Comparison of ENCODE assay signal across 1 cellular context in the genomic region with DNA sequence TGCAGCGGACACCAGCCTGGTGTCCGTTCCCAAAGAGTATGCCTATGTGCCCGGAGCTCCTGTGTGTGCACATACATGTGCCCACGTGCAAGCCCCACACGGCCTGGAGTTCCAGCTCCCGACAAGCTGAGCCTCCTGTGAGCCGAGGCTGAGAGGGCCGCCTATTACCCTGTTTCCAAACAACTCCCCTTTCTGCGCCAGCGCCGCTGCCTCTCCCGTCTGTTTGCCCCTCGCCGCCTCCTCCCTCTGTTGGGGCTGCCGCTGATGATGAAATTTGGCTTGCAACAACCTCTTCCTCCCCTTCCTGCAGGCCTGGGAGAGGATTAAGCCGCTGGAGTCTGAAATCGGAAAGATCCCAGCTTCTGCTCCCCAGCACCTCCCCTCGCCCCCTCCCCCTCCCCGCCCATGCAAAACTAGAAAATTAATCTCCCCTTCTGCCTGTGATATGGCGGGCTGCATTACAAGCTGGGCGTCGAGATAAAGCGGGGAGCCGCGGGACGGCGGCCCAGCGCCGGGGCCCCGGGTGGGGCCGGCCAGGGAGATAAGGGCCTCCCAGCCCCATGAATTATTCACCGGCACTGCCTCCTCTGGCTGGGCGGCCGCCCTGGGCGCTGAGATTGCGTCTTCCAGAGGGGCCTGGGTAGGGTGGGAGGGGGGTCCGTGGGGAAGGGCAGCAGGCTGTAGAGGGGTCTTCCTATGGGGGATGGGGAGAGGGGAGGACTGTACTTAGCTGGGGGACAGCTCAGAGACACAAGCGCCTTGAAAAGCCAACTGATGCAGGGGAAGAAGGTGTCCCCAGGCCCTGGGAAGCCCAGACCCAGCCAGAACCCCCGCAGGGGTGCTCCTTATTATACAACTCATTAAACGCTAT.
A peak's percentile ranks its signal among the peaks of the same experiment; 100 is the strongest.
TF ChIP-seq lines count a peak whose summit lies in the region.

No MANE protein-coding gene starts in this region.

TF ChIP-seq in K562, 482 proteins besides CTCF, POLR2A, EP300 and RAD21 (continued from another document and continues in another):
- TF ChIP-seq PBX2 (CRISPR knock-in tag; IDR thresholded peaks at IDR 0.05; ENCODE audit: low read depth) (no peak), PBX2 (tag; conservative IDR thresholded peaks at IDR 0.05; ENCODE audit: low read depth) (peak; percentile 54; the same call in 1 of the 2 replicates), SMARCA4 (IDR thresholded peaks at IDR 0.05) (peak; percentile 89), RB1 (IDR thresholded peaks at IDR 0.05; ENCODE audit: low read depth) (peak; percentile 64; the same call in 1 of the 2 replicates), E2F8 (IDR thresholded peaks at IDR 0.05; ENCODE audit: low read depth, partially characterized antibody) (no peak), PRDM10 (IDR thresholded peaks at IDR 0.05; ENCODE audit: partially characterized antibody) (peak; percentile 16), MAFG (tag; conservative IDR thresholded peaks at IDR 0.05) (no peak), ADNP (tag; IDR thresholded peaks at IDR 0.05) (no peak), MLX (CRISPR knock-in tag; conservative IDR thresholded peaks at IDR 0.05) (no peak), NFIX (CRISPR knock-in tag; IDR thresholded peaks at IDR 0.05; ENCODE audit: low read depth) (no peak), SRSF9 (IDR thresholded peaks at IDR 0.05; ENCODE audit: borderline replicate concordance, low read depth, low read length) (no peak), KAT2B (IDR thresholded peaks at IDR 0.05; ENCODE audit: low read depth, low read length) (no peak), LCOR (CRISPR knock-in tag; IDR thresholded peaks at IDR 0.05) (peak; percentile 49; the same call in 1 of the 2 replicates), ZBTB1 (CRISPR knock-in tag; IDR thresholded peaks at IDR 0.05; ENCODE audit: borderline replicate concordance, low read depth) (no peak), CHD4 (IDR thresholded peaks at IDR 0.05; ENCODE audit: insufficient read depth, insufficient replicate concordance, low read depth, low read length, poor library complexity, severe bottlenecking) (no peak), ZNF695 (CRISPR knock-in tag; IDR thresholded peaks at IDR 0.05) (no peak), ARID1B (IDR thresholded peaks at IDR 0.05) (peak; percentile 98), SMARCB1 (IDR thresholded peaks at IDR 0.05; ENCODE audit: insufficient read length, low read depth) (no peak), ZNF263 (CRISPR knock-in tag; IDR thresholded peaks at IDR 0.05; ENCODE audit: borderline replicate concordance) (peak; percentile 46; the same call in 1 of the 2 replicates), ZNF644 (tag; IDR thresholded peaks at IDR 0.05; ENCODE audit: low read depth) (peak; percentile 97), HNRNPK (IDR thresholded peaks at IDR 0.05; ENCODE audit: low read depth, low read length, poor library complexity, severe bottlenecking) (no peak), ZNF507 (tag; conservative IDR thresholded peaks at IDR 0.05) (no peak), CAMTA2 (CRISPR knock-in tag; conservative IDR thresholded peaks at IDR 0.05) (no peak), SP1 (CRISPR knock-in tag; IDR thresholded peaks at IDR 0.05) (no peak), ZNF354B (CRISPR knock-in tag; IDR thresholded peaks at IDR 0.05) (no peak), PRPF4 (IDR thresholded peaks at IDR 0.05; ENCODE audit: insufficient read depth, low read depth, low read length, poor library complexity, severe bottlenecking) (no peak), ZNF830 (CRISPR knock-in tag; IDR thresholded peaks at IDR 0.05) (no peak), BACH1 (tag; IDR thresholded peaks at IDR 0.05) (peak; percentile 81; the same call in 1 of the 2 replicates), ZNF76 (CRISPR knock-in tag; IDR thresholded peaks at IDR 0.05; ENCODE audit: borderline replicate concordance) (no peak), ZNF79 (CRISPR knock-in tag; IDR thresholded peaks at IDR 0.05; ENCODE audit: low read depth) (no peak), POLR2B (IDR thresholded peaks at IDR 0.05; ENCODE audit: low read depth, partially characterized antibody) (no peak)
- TF ChIP-seq, protein P1, sequence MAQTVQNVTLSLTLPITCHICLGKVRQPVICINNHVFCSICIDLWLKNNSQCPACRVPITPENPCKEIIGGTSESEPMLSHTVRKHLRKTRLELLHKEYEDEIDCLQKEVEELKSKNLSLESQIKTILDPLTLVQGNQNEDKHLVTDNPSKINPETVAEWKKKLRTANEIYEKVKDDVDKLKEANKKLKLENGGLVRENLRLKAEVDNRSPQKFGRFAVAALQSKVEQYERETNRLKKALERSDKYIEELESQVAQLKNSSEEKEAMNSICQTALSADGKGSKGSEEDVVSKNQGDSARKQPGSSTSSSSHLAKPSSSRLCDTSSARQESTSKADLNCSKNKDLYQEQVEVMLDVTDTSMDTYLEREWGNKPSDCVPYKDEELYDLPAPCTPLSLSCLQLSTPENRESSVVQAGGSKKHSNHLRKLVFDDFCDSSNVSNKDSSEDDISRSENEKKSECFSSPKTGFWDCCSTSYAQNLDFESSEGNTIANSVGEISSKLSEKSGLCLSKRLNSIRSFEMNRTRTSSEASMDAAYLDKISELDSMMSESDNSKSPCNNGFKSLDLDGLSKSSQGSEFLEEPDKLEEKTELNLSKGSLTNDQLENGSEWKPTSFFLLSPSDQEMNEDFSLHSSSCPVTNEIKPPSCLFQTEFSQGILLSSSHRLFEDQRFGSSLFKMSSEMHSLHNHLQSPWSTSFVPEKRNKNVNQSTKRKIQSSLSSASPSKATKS (CRISPR knock-in tag; IDR thresholded peaks at IDR 0.05): no peak
- TF ChIP-seq, protein P2, sequence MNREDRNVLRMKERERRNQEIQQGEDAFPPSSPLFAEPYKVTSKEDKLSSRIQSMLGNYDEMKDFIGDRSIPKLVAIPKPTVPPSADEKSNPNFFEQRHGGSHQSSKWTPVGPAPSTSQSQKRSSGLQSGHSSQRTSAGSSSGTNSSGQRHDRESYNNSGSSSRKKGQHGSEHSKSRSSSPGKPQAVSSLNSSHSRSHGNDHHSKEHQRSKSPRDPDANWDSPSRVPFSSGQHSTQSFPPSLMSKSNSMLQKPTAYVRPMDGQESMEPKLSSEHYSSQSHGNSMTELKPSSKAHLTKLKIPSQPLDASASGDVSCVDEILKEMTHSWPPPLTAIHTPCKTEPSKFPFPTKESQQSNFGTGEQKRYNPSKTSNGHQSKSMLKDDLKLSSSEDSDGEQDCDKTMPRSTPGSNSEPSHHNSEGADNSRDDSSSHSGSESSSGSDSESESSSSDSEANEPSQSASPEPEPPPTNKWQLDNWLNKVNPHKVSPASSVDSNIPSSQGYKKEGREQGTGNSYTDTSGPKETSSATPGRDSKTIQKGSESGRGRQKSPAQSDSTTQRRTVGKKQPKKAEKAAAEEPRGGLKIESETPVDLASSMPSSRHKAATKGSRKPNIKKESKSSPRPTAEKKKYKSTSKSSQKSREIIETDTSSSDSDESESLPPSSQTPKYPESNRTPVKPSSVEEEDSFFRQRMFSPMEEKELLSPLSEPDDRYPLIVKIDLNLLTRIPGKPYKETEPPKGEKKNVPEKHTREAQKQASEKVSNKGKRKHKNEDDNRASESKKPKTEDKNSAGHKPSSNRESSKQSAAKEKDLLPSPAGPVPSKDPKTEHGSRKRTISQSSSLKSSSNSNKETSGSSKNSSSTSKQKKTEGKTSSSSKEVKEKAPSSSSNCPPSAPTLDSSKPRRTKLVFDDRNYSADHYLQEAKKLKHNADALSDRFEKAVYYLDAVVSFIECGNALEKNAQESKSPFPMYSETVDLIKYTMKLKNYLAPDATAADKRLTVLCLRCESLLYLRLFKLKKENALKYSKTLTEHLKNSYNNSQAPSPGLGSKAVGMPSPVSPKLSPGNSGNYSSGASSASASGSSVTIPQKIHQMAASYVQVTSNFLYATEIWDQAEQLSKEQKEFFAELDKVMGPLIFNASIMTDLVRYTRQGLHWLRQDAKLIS (CRISPR knock-in tag; IDR thresholded peaks at IDR 0.05): no peak
- TF ChIP-seq, protein P3, sequence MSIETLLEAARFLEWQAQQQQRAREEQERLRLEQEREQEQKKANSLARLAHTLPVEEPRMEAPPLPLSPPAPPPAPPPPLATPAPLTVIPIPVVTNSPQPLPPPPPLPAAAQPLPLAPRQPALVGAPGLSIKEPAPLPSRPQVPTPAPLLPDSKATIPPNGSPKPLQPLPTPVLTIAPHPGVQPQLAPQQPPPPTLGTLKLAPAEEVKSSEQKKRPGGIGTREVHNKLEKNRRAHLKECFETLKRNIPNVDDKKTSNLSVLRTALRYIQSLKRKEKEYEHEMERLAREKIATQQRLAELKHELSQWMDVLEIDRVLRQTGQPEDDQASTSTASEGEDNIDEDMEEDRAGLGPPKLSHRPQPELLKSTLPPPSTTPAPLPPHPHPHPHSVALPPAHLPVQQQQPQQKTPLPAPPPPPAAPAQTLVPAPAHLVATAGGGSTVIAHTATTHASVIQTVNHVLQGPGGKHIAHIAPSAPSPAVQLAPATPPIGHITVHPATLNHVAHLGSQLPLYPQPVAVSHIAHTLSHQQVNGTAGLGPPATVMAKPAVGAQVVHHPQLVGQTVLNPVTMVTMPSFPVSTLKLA (conservative IDR thresholded peaks at IDR 0.05): peak; percentile 14 to 67; a peak in 3 of 4 replicates
- TF ChIP-seq, protein P4, sequence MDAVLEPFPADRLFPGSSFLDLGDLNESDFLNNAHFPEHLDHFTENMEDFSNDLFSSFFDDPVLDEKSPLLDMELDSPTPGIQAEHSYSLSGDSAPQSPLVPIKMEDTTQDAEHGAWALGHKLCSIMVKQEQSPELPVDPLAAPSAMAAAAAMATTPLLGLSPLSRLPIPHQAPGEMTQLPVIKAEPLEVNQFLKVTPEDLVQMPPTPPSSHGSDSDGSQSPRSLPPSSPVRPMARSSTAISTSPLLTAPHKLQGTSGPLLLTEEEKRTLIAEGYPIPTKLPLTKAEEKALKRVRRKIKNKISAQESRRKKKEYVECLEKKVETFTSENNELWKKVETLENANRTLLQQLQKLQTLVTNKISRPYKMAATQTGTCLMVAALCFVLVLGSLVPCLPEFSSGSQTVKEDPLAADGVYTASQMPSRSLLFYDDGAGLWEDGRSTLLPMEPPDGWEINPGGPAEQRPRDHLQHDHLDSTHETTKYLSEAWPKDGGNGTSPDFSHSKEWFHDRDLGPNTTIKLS (IDR thresholded peaks at IDR 0.05; ENCODE audit: borderline replicate concordance, low read depth): no peak
